ENCODE assay signal across 1 cellular context in genomic region chr3:48439820-48440589, GRCh38.
A peak's percentile ranks its signal among the peaks of the same experiment; 100 is the strongest.
TF ChIP-seq lines count a peak whose summit lies in the region.

TSS of gene CCDC51 (minus strand) at chr3:48440119. CDS start at chr3:48435128, 4,991 bp downstream.
TSS of gene TMA7 (plus strand) at chr3:48440257. CDS start at chr3:48440297, 40 bp downstream.

TF ChIP-seq in HepG2, 621 proteins besides CTCF, POLR2A, EP300 and RAD21 (continues in another document):
- TF ChIP-seq ZMYM4 (CRISPR knock-in tag; IDR thresholded peaks at IDR 0.05) (peak; percentile 88), GATAD1 (CRISPR knock-in tag; IDR thresholded peaks at IDR 0.05) (peak; percentile 93), HOXA3 (CRISPR knock-in tag; IDR thresholded peaks at IDR 0.05) (peak; percentile 71), TEF (CRISPR knock-in tag; IDR thresholded peaks at IDR 0.05) (no peak), FOSL1 (CRISPR knock-in tag; IDR thresholded peaks at IDR 0.05; ENCODE audit: borderline replicate concordance) (no peak), HCFC1 (IDR thresholded peaks at IDR 0.05; ENCODE audit: low read depth, low read length) (peak; percentile 58), ZNF510 (CRISPR knock-in tag; IDR thresholded peaks at IDR 0.05; ENCODE audit: low read depth) (peak; percentile 80; the same call in 1 of the 2 replicates), IKZF1 (IDR thresholded peaks at IDR 0.05) (no peak), SKI (IDR thresholded peaks at IDR 0.05; ENCODE audit: partially characterized antibody) (peak; percentile 31), ZNF275 (CRISPR knock-in tag; IDR thresholded peaks at IDR 0.05; ENCODE audit: borderline replicate concordance) (no peak; the same call in 1 of the 2 replicates), ZZZ3 (CRISPR knock-in tag; IDR thresholded peaks at IDR 0.05; ENCODE audit: borderline replicate concordance) (no peak), GABPA (IDR thresholded peaks at IDR 0.05; ENCODE audit: low read depth, low read length) (peak; percentile 94), GABPA (CRISPR knock-in tag; IDR thresholded peaks at IDR 0.05; ENCODE audit: low read depth) (peak; percentile 99), ATF1 (CRISPR knock-in tag; IDR thresholded peaks at IDR 0.05) (peak; percentile 95), HNF1B (CRISPR knock-in tag; IDR thresholded peaks at IDR 0.05) (peak; percentile 87), TSC22D2 (CRISPR knock-in tag; IDR thresholded peaks at IDR 0.05; ENCODE audit: borderline replicate concordance) (peak; percentile 5; the same call in 1 of the 2 replicates), E2F2 (CRISPR knock-in tag; IDR thresholded peaks at IDR 0.05; ENCODE audit: borderline replicate concordance) (peak; percentile 35; the same call in 1 of the 2 replicates), ATF2 (CRISPR knock-in tag; IDR thresholded peaks at IDR 0.05) (peak; percentile 80; the same call in 1 of the 2 replicates), ZHX2 (IDR thresholded peaks at IDR 0.05; ENCODE audit: low read depth) (peak; percentile 77; the same call in 1 of the 2 replicates), ZHX2 (CRISPR knock-in tag; IDR thresholded peaks at IDR 0.05; ENCODE audit: borderline replicate concordance) (no peak), ZSCAN20 (CRISPR knock-in tag; IDR thresholded peaks at IDR 0.05; ENCODE audit: borderline replicate concordance) (no peak), KLF11 (CRISPR knock-in tag; IDR thresholded peaks at IDR 0.05) (0 out of 2 replicates have a peak, but pooled peaks have one; percentile 55), ZNF572 (CRISPR knock-in tag; IDR thresholded peaks at IDR 0.05) (0 out of 2 replicates have a peak, but pooled peaks have one; percentile 23), ZNF318 (CRISPR knock-in tag; IDR thresholded peaks at IDR 0.05) (no peak), MAX (IDR thresholded peaks at IDR 0.05) (peak; percentile 96), MEIS1 (CRISPR knock-in tag; IDR thresholded peaks at IDR 0.05; ENCODE audit: borderline replicate concordance) (no peak), HMGXB3 (CRISPR knock-in tag; IDR thresholded peaks at IDR 0.05; ENCODE audit: borderline replicate concordance) (peak; percentile 89; the same call in 1 of the 2 replicates)
